8 cellular contexts compared by ENCODE assay signal in the genomic region with DNA sequence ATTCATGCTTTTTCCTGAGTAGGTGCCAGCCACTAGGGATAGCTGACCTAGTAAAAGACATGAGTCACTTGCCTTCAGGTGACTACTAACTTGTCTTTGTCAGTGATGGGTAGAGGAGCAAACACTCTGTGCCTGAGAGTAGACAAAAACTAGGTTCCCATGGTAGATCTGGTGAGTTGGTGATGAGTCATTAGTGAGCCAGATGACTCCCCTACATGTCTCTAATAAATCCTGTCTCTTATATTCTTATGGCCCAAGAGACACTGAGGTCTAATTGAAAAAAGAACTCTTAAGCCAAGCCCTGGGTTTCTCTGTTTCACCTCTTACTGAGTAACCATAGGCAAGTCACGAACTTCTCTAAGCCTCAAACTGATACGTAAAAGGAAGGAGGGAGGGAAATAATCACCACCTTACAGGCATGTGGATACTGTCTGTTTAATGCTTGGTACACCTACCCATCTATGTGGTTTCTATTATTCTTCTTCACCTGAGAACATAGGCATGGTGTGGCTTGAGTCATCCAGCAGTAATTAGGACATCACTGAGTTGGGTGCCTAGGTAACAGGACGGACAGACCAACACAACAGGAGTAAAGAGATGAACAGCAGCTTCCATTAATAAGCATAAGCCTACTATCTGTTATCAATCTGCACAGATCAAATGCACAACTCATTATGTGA. TPM values are rescaled to one million over a fixed set of nuclear protein-coding genes. Genes with fewer than 3 reads are reported as not detected.
DNase-seq lines count a peak whose midpoint lies in the region; ATAC-seq and TF ChIP-seq lines count a peak whose summit lies in the region.

No MANE protein-coding gene starts in this region.

- no peaks in the 10 kb centered on the region for H3K27me3 ChIP-seq in CD8-positive, alpha-beta T cell (ENCODE audit: insufficient read depth, low read length)
- H3K27me3 ChIP-seq in mammary epithelial cell (ENCODE audit: insufficient read depth, low read length) (no peaks in the 10 kb centered on the region), Peyer's patch (no peaks in the 10 kb centered on the region), SJCRH30 (no peaks in the 10 kb centered on the region)

- peak; percentile 64 for ATAC-seq in CD8-positive, alpha-beta T cell
- peak; percentile 78 for ATAC-seq in omental fat pad (ENCODE audit: low FRiP score)

- 0% methylated on average over 2 of the region's 3 CpGs for WGBS in mammary epithelial cell (ENCODE audit: low coverage, missing lambda C conversion rate)

- peaks cover 15% of the 10 kb centered on the region for H3K4me1 Mint-ChIP-seq in CD8-positive, alpha-beta T cell (ENCODE audit: low read depth)
- H3K4me1 Mint-ChIP-seq in IgD-negative memory B cell = peaks cover 4 to 15% (median 5%) of the 10 kb centered on the region in 3 donors

- dilution Hi-C loops in mammary epithelial cell (cut with HindIII; ENCODE audit: low sequenced_read_pairs) = no loop called here

- H3K4me2 ChIP-seq in mammary epithelial cell (ENCODE audit: insufficient read depth, low read depth, low read length) = peak overlapping the region; percentile 56

- H3K36me3 Mint-ChIP-seq in CD8-positive, alpha-beta T cell = peaks cover 90% of the 10 kb centered on the region
- H3K36me3 Mint-ChIP-seq in IgD-negative memory B cell = peaks cover 1% of the 10 kb centered on the region

- H3K27ac Mint-ChIP-seq in CD8-positive, alpha-beta T cell = peak overlapping the region; percentile 74
- H3K27ac Mint-ChIP-seq in IgD-negative memory B cell = peak overlapping the region in 2 of 3 donors; percentile 8 to 80

- intact Hi-C loops in CD8-positive, alpha-beta T cell (cut with DNase I, micrococcal nuclease) = no loop called here
- intact Hi-C loops in mammary epithelial cell (cut with micrococcal nuclease) = loop anchor here (1.0 to 10.0 kb wide), 5 partner anchors 20 to 239 kb away; partner anchors contain the start of gene SERINC3

- in situ Hi-C loops in mammary epithelial cell (cut with MboI; ENCODE audit: low sequenced_read_pairs in 2 of 2) = loop anchor here in 1 of 2 donors (5.0 kb wide), 1 partner anchor 76 kb away; no protein-coding TSS in a partner anchor

- no peak overlapping the region for H2AFZ ChIP-seq in mammary epithelial cell (ENCODE audit: low read depth, low read length)

- no peak overlapping the region for H3K27ac ChIP-seq in CD8-positive, alpha-beta T cell (ENCODE audit: low read depth, low read length)
- H3K27ac ChIP-seq in mammary epithelial cell (ENCODE audit: insufficient read depth, low read depth, low read length) (peak overlapping the region; percentile 100), Peyer's patch (no peak overlapping the region), SJCRH30 (no peak overlapping the region)

- no peak for TF ChIP-seq CTCF in CD8-positive, alpha-beta T cell (IDR thresholded peaks at IDR 0.05)
- TF ChIP-seq CTCF in mammary epithelial cell (conservative IDR thresholded peaks at IDR 0.05 in 1 of 2, IDR thresholded peaks at IDR 0.05 in 1 of 2; ENCODE audit: extremely low read depth in 1 of 2, insufficient read depth in 1 of 2, low read depth in 1 of 2, low read length in 2 of 2) (no peak), omental fat pad (IDR thresholded peaks at IDR 0.05) (no peak), Peyer's patch (IDR thresholded peaks at IDR 0.05) (no peak)

- no TSS peak for BruUV-seq in mammary epithelial cell (replicated peaks; lab: Mats Ljungman, UMichigan)

- no peak overlapping the region for H3K4me3 Mint-ChIP-seq in CD8-positive, alpha-beta T cell
- H3K4me3 Mint-ChIP-seq in IgD-negative memory B cell = no peak overlapping the region

- no peaks in the 10 kb centered on the region for H4K20me1 ChIP-seq in mammary epithelial cell (ENCODE audit: insufficient read depth, low read length)

- peaks cover 61% of the 10 kb centered on the region for H3K36me3 ChIP-seq in CD8-positive, alpha-beta T cell (ENCODE audit: insufficient read depth, low read length)
- H3K36me3 ChIP-seq in mammary epithelial cell (ENCODE audit: insufficient read depth, low read length) (peaks cover 13% of the 10 kb centered on the region), Peyer's patch (peaks cover 0 to 98% (median 0%) of the 10 kb centered on the region in 3 donors), SJCRH30 (peaks cover 45% of the 10 kb centered on the region)

- no peak for DNase-seq in CD8-positive, alpha-beta T cell
- DNase-seq in mammary epithelial cell (peak; percentile 99), omental fat pad (ENCODE audit: low spot score) (no peak), retina (no peak), Peyer's patch (no peak), SJCRH30 (no peak), germinal center (ENCODE audit: low spot score) (no peak)

- TF ChIP-seq POLR2A in Peyer's patch (IDR thresholded peaks at IDR 0.05) = no peak

- peaks cover 6% of the 10 kb centered on the region for H3K4me1 ChIP-seq in CD8-positive, alpha-beta T cell (ENCODE audit: insufficient read depth, low read length)
- H3K4me1 ChIP-seq in mammary epithelial cell (ENCODE audit: insufficient read depth, low read length) (peaks cover 41% of the 10 kb centered on the region), Peyer's patch (no peaks in the 10 kb centered on the region), SJCRH30 (no peaks in the 10 kb centered on the region)

- CTCF ChIA-PET in CD8-positive, alpha-beta T cell (lab: Charles Lee) = no interaction called here
- CTCF ChIA-PET in mammary epithelial cell (lab: Charles Lee; ENCODE audit: low non-redundant PET) = no interaction called here

- no peaks in the 10 kb centered on the region for H3K9me3 ChIP-seq in CD8-positive, alpha-beta T cell (ENCODE audit: low read length)
- H3K9me3 ChIP-seq in mammary epithelial cell (replicated peaks; ENCODE audit: insufficient read depth, low read length) = no peaks in the 10 kb centered on the region
- no peaks in the 10 kb centered on the region for H3K9me3 ChIP-seq in Peyer's patch
- H3K9me3 ChIP-seq in SJCRH30 (replicated peaks) = no peaks in the 10 kb centered on the region

- POLR2A ChIA-PET in CD8-positive, alpha-beta T cell (lab: Charles Lee) = interaction anchor here (0.8 kb wide), 1 partner anchor 155 kb away, joined by 3 read pairs; no protein-coding TSS in a partner anchor

- H3K9ac ChIP-seq in mammary epithelial cell (ENCODE audit: insufficient read depth, low read length) = peak overlapping the region; percentile 95

- H3K79me2 ChIP-seq in mammary epithelial cell (ENCODE audit: insufficient read depth, low read length) = peaks cover 11% of the 10 kb centered on the region

- no peak overlapping the region for H3K4me3 ChIP-seq in CD8-positive, alpha-beta T cell (ENCODE audit: low read depth, low read length)
- no peak overlapping the region for H3K4me3 ChIP-seq in mammary epithelial cell (replicated peaks in 1 of 3; ENCODE audit: insufficient read depth in 1 of 3, low read depth in 2 of 3, low read length in 3 of 3)
- H3K4me3 ChIP-seq in Peyer's patch = no peak overlapping the region
- H3K4me3 ChIP-seq in SJCRH30 = no peak overlapping the region

- H3K27me3 Mint-ChIP-seq in CD8-positive, alpha-beta T cell (ENCODE audit: low read depth) = no peaks in the 10 kb centered on the region
- H3K27me3 Mint-ChIP-seq in IgD-negative memory B cell = no peaks in the 10 kb centered on the region

- no peaks in the 10 kb centered on the region for H3K9me3 Mint-ChIP-seq in CD8-positive, alpha-beta T cell
- H3K9me3 Mint-ChIP-seq in IgD-negative memory B cell = no peaks in the 10 kb centered on the region

RNA-seq across cellular contexts. Expression of gene TTPAL, which starts 20.3 kb away (rescaled TPM):
- 10 to 100 TPM; 12.3 TPM for total RNA-seq in CD8-positive, alpha-beta T cell
- polyA plus RNA-seq in IgD-negative memory B cell = 11.3 TPM
- 10 to 100 TPM; 59.0 TPM for total RNA-seq in mammary epithelial cell
- polyA plus RNA-seq in mammary epithelial cell = 16.1 TPM
- polyA minus RNA-seq in mammary epithelial cell = 72.9 TPM
- total RNA-seq in omental fat pad = 10 to 100 TPM; 14.5 to 40.8 (median 23.6) TPM
- total RNA-seq in Peyer's patch = 10 to 100 TPM in 1 of 4 donors, 1 to 10 TPM in 3; 6.0 to 30.5 (median 8.9) TPM
- 13.3 and 14.1 TPM in 2 replicates for total RNA-seq in SJCRH30 (2014; rRNA removed; shearing (Covaris generic))

RNA-seq across cellular contexts. Expression of gene SERINC3, which starts 25.9 kb away (rescaled TPM):
- 10 to 100 TPM; 39.0 to 46.0 TPM for total RNA-seq in CD8-positive, alpha-beta T cell
- 91.5 TPM for polyA plus RNA-seq in IgD-negative memory B cell
- 100 to 1,000 TPM; 101 to 153 TPM for total RNA-seq in mammary epithelial cell
- polyA plus RNA-seq in mammary epithelial cell = 169 TPM
- polyA minus RNA-seq in mammary epithelial cell = 194 TPM
- 100 to 1,000 TPM; 102 to 157 (median 121) TPM for total RNA-seq in omental fat pad
- total RNA-seq in Peyer's patch = 10 to 100 TPM; 24.8 to 70.0 (median 54.2) TPM
- 48.4 and 50.7 TPM in 2 replicates for total RNA-seq in SJCRH30 (2014; rRNA removed; shearing (Covaris generic))
